In the genomic region with DNA sequence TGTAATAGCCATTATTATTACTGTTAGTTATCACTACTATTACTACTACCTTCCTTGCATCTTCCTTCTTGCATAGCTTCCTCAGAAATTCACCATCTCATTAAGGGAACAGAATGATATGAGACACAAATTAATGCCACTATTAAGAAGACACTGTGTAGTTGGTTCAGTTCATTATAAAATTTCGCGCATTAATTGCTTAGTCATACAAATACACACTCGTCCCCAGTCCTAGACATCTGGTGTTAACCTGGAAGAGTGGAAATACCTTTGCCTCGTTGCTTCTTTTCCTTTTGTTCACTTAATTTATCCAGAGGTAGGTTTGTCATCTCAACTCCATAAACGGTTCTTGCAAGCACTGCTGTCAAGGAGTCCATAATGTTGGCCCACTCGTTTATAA, we compare ENCODE assay signal across 1 cellular context.
TF ChIP-seq lines count a peak whose summit lies in the region.

No MANE protein-coding gene starts in this region.

TF ChIP-seq in HepG2, 621 proteins besides CTCF, POLR2A, EP300 and RAD21 (continued from another document):
- TF ChIP-seq, protein P1, sequence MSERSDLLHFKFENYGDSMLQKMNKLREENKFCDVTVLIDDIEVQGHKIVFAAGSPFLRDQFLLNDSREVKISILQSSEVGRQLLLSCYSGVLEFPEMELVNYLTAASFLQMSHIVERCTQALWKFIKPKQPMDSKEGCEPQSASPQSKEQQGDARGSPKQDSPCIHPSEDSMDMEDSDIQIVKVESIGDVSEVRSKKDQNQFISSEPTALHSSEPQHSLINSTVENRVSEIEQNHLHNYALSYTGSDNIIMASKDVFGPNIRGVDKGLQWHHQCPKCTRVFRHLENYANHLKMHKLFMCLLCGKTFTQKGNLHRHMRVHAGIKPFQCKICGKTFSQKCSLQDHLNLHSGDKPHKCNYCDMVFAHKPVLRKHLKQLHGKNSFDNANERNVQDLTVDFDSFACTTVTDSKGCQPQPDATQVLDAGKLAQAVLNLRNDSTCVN (CRISPR knock-in tag; IDR thresholded peaks at IDR 0.05; ENCODE audit: borderline replicate concordance): no peak
- 0 out of 2 replicates have a peak, but pooled peaks have one; percentile 1 for TF ChIP-seq MAFF (IDR thresholded peaks at IDR 0.05; ENCODE audit: low read depth, low read length)
- TF ChIP-seq PAX8 (CRISPR knock-in tag; IDR thresholded peaks at IDR 0.05; ENCODE audit: borderline replicate concordance): no peak
TF ChIP-seq in HepG2: peak in this region for 3.
